ENCODE assay signal across 14 cellular contexts in genomic region chr7:131633342-131633843, GRCh38.
DNase-seq lines count a peak whose midpoint lies in the region; ATAC-seq, FAIRE-seq and TF ChIP-seq lines count a peak whose summit lies in the region.
"Had no signal": no experiment of that assay in that cellular context is flagged by ENCODE, and none has a peak within 500 bp of the region (broad histone marks: within the 10 kb centered on the region; RNA-seq: fewer than 3 reads in every experiment).

No MANE protein-coding gene starts in this region.

- H3K4me1 ChIP-seq in GM12878 (ENCODE audit: control insufficient read depth, insufficient read depth, low read length): no peaks in the 10 kb centered on the region
- peaks cover 0 to 55% of the 10 kb centered on the region in 2 donors for H3K4me1 ChIP-seq in right atrium auricular region

- no peak for TF ChIP-seq RAD21 in GM12878 (IDR thresholded peaks at IDR 0.05; ENCODE audit: insufficient read depth, low read depth, low read length)

- H3K36me3 ChIP-seq in GM12878 (ENCODE audit: control insufficient read depth in 2 of 2, insufficient read depth in 2 of 2, low read length in 1 of 2) (no peaks in the 10 kb centered on the region), right atrium auricular region (no peaks in the 10 kb centered on the region)
- H3K36me3 ChIP-seq: suprapubic skin had no signal

- H3K27me3 ChIP-seq in GM12878 (replicated peaks in 1 of 2; ENCODE audit: control insufficient read depth in 2 of 2, insufficient read depth in 2 of 2, low read length in 1 of 2) (peaks cover 0 to 9% of the 10 kb centered on the region in 2 experiments; a peak in 3 of 4 replicates), right atrium auricular region (no peaks in the 10 kb centered on the region)

- POLR2A ChIA-PET in GM12878 (lab: Charles Lee): no interaction called here

- WGBS in GM12878 (ENCODE audit: insufficient coverage, insufficient replicate concordance, low lambda C conversion rate, missing lambda C conversion rate): 10% methylated on average over 7 of the region's 7 CpGs

- H3K27ac ChIP-seq in GM12878 (ENCODE audit: control insufficient read depth, insufficient read depth) (no peak overlapping the region), right atrium auricular region (peak overlapping the region; percentile 65 to 67)
- H3K27ac ChIP-seq: 22Rv1 had no signal

- DNase-seq in NCI-H2171 treated with DMSO at 0.1 percent for 48 hours (lab: John Stamatoyannopoulos, UW) (peak; percentile 20), NCI-H2171 (lab: John Stamatoyannopoulos, UW) (no peak), GM12878 (ENCODE audit: low read depth, low spot score) (no peak), right atrium auricular region (ENCODE audit: low spot score) (peak; percentile 76), urothelium cell line (ENCODE audit: low spot score) (peak; percentile 44), NCI-H1048 (lab: John Stamatoyannopoulos, UW) (no peak)
- DNase-seq: naive thymus-derived CD4-positive, alpha-beta T cell; stimulated activated CD4-positive, alpha-beta T cell treated with anti-CD3 and anti-CD28 coated beads, Interleukin-1b, Interleukin-23, amount 100 ng/mL, for 48 hours; T-helper 1 cell had no signal

- H2AFZ ChIP-seq in GM12878 (ENCODE audit: control insufficient read depth, low read depth, low read length): no peak overlapping the region

- CTCF ChIA-PET in GM12878 (lab: Yijun Ruan, JAX): interaction anchor here (0.9 to 1.1 kb wide), 2 partner anchors 13 to 17 kb away, joined by 3 read pairs; no protein-coding TSS in a partner anchor

- FAIRE-seq in GM12878 (lab: Jason Lieb, UNC) (no peak), urothelium cell line (lab: Jason Lieb, UNC) (no peak)
- FAIRE-seq: GM19239 had no signal

- intact Hi-C loops in GM12878 (cut with micrococcal nuclease; ENCODE audit: unreplicated experiment): no loop called here

- TF ChIP-seq CTCF in GM12878 (IDR thresholded peaks at IDR 0.05 in 2 of 3, conservative IDR thresholded peaks at IDR 0.05 in 1 of 3; ENCODE audit: control insufficient read depth in 2 of 3, extremely low read depth in 1 of 3, insufficient read depth in 1 of 3, low read depth in 3 of 3, low read length in 3 of 3): no peak
- TF ChIP-seq CTCF in right atrium auricular region (IDR thresholded peaks at IDR 0.05): no peak

- ATAC-seq in GM12878 (peak; percentile 48), GM19463 (IDR thresholded peaks at IDR 0.05; ENCODE audit: unreplicated experiment) (no peak), HG03571 (IDR thresholded peaks at IDR 0.05; ENCODE audit: unreplicated experiment) (no peak)
- ATAC-seq: naive thymus-derived CD4-positive, alpha-beta T cell had no signal

- H3K4me2 ChIP-seq in GM12878 (ENCODE audit: control insufficient read depth, insufficient read depth): no peak overlapping the region

- H3K4me3 ChIP-seq in GM12878 (no peak overlapping the region), right atrium auricular region (no peak overlapping the region)
- H3K4me3 ChIP-seq: suprapubic skin had no signal

- SMC1A ChIA-PET in GM12878 (lab: Charles Lee; ENCODE audit: uncharacterized antibody, unreplicated experiment): no interaction called here

- TF ChIP-seq POLR2A in GM12878 (IDR thresholded peaks at IDR 0.05; ENCODE audit: low read depth, low read length): no peak

- no peak overlapping the region for H3K9ac ChIP-seq in GM12878 (ENCODE audit: control insufficient read depth, insufficient read depth, low read length)

- H3K9me3 ChIP-seq in GM12878 (replicated peaks; ENCODE audit: control insufficient read depth, insufficient read depth, low read length) (no peaks in the 10 kb centered on the region), right atrium auricular region (no peaks in the 10 kb centered on the region)
- H3K9me3 ChIP-seq: suprapubic skin had no signal

- no peaks in the 10 kb centered on the region; the same call in 1 of the 2 replicates for H4K20me1 ChIP-seq in GM12878 (ENCODE audit: control insufficient read depth, insufficient read depth)

- BruUV-seq in GM12878 (replicated peaks; lab: Mats Ljungman, UMichigan): no TSS peak

- no peak for TF ChIP-seq EP300 in GM12878 (IDR thresholded peaks at IDR 0.05; ENCODE audit: borderline replicate concordance in 1 of 2, control insufficient read depth in 1 of 2, low read depth in 2 of 2, low read length in 2 of 2)

- in situ Hi-C loops in GM12878 (cut with MboI): no loop called here

- H3K79me2 ChIP-seq in GM12878 (ENCODE audit: control insufficient read depth, insufficient read depth, low read length): no peaks in the 10 kb centered on the region

- RAD21 ChIA-PET in GM12878 (lab: Charles Lee; ENCODE audit: unreplicated experiment): no interaction called here

TF ChIP-seq in GM12878, 131 proteins besides CTCF, POLR2A, EP300 and RAD21:
- TF ChIP-seq NRF1 (conservative IDR thresholded peaks at IDR 0.05; ENCODE audit: low read depth, low read length): no peak
- peak; percentile 15 for TF ChIP-seq BCL3 (IDR thresholded peaks at IDR 0.05; ENCODE audit: borderline replicate concordance, insufficient read depth, low read depth, low read length, poor library complexity, severe bottlenecking)
- no peak for TF ChIP-seq ZNF687 (IDR thresholded peaks at IDR 0.05)
- no peak for TF ChIP-seq TCF7 (IDR thresholded peaks at IDR 0.05; ENCODE audit: borderline replicate concordance)

Comparison
In these comparisons a context has a peak if more than half of its experiments do, and no peak if none do; other contexts are left out.
1. DNase-seq: peak in NCI-H2171 treated with DMSO at 0.1 percent for 48 hours (single experiment), right atrium auricular region (single experiment) and urothelium cell line (single experiment); none in NCI-H2171 (single experiment), GM12878 (single experiment) and NCI-H1048 (single experiment).